ENCODE assay signal across 18 cellular contexts in the genomic region with DNA sequence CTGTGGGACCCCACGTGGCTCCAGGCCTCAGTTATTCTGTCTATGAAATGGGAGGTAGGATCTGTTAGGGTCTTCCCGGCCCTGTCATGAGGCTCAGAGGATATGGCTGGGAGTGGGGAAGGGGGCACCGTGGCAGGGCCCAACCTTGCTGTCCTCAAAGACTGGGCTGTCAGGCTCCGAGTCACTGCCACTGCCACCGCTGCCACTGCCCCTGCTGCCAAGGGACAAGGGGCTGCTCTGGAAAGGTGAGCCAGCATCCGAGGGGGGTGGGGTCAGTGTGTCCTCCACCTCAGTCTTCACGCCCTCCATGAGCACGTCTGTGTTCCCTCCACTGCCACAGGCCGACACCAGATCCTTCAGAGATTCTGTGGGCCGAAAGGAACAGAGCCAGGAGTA. TPM values are rescaled to one million over a fixed set of nuclear protein-coding genes. Genes with fewer than 3 reads are reported as not detected.
DNase-seq lines count a peak whose midpoint lies in the region; ATAC-seq and TF ChIP-seq lines count a peak whose summit lies in the region.
"Had no signal": no experiment of that assay in that cellular context is flagged by ENCODE, and none has a peak within 500 bp of the region (broad histone marks: within the 10 kb centered on the region; RNA-seq: fewer than 3 reads in every experiment).

No MANE protein-coding gene starts in this region.

- no peak overlapping the region for H4K5ac ChIP-seq in H9 (ENCODE audit: insufficient read length, low read depth, low read length)

- DNase-seq in H9 (no peak), T-helper 17 cell (no peak), stomach (no peak), endodermal cell (no peak), PC-3 (no peak), SJCRH30 (no peak)
- no peak for DNase-seq in activated T-cell treated with anti-CD3 and anti-CD28 coated beads, Interleukin-2, amount 50 U/mL, for 72 hours
- DNase-seq: activated CD4-positive, CD25-positive, alpha-beta regulatory T cell treated with anti-CD3 and anti-CD28 coated beads, Interleukin-2, amount 50 U/mL, for 72 hours; CD4-positive, alpha-beta memory T cell; GDM1; heart left ventricle; KBM-7; NCI-H1694 treated with DMSO at 0.1 percent for 48 hours; NK-92 treated with Interleukin-12 subunit alpha and Interleukin-12 subunit beta, amount 100 ng/mL, for 24 hours had no signal

- H3K36me3 ChIP-seq in stomach (peaks cover 66 to 78% (median 76%) of the 10 kb centered on the region in 4 donors), endodermal cell (ENCODE audit: control insufficient read depth, insufficient read depth, low read length) (peaks cover 40% of the 10 kb centered on the region), PC-3 (ENCODE audit: low read depth, low read length) (peaks cover 59% of the 10 kb centered on the region), SJCRH30 (no peaks in the 10 kb centered on the region)

- H2BK5ac ChIP-seq in H9 (ENCODE audit: insufficient read length, low read length), result no peak overlapping the region

- H4K20me1 ChIP-seq in H9 (ENCODE audit: control insufficient read depth, insufficient read depth, insufficient read length) (no peaks in the 10 kb centered on the region), PC-3 (ENCODE audit: low read length) (peaks cover 32% of the 10 kb centered on the region; the same call in 1 of the 2 replicates)

- H4K8ac ChIP-seq in H9 (replicated peaks; ENCODE audit: insufficient read length, low read depth, low read length), result no peak overlapping the region

- no TSS peak for BruUV-seq in PC-3 (replicated peaks; lab: Mats Ljungman, UMichigan)

- H3K56ac ChIP-seq in H9 (ENCODE audit: insufficient read length, low read depth, low read length), result no peak overlapping the region

- no peak overlapping the region for H4K91ac ChIP-seq in H9 (ENCODE audit: insufficient read length, low read depth, low read length)

- peak overlapping the region in 2 of 3 experiments; percentile 40 to 44; a peak in 2 of 7 replicates for H3K27ac Mint-ChIP-seq in H9
- peak overlapping the region; percentile 61 for H3K27ac Mint-ChIP-seq in T-helper 17 cell
- H3K27ac Mint-ChIP-seq in activated T-cell treated with anti-CD3 and anti-CD28 coated beads, Interleukin-2, amount 50 U/mL, for 72 hours, result no peak overlapping the region
- no peak overlapping the region for H3K27ac Mint-ChIP-seq in endodermal cell
- H3K27ac Mint-ChIP-seq: activated naive CD8-positive, alpha-beta T cell had no signal

- H3K9ac ChIP-seq in H9 (ENCODE audit: extremely low read depth, insufficient read length, low read length) (no peak overlapping the region), endodermal cell (ENCODE audit: extremely low read depth, low read length, poor library complexity, severe bottlenecking) (no peak overlapping the region), PC-3 (ENCODE audit: low read length) (no peak overlapping the region)

- H3F3A ChIP-seq in PC-3 (ENCODE audit: low read length, unreplicated experiment), result no peaks in the 10 kb centered on the region

- CTCF ChIA-PET in PC-3 (lab: Charles Lee), result interaction anchor here (0.6 kb wide), 1 partner anchor 175 kb away, joined by 4 read pairs; no protein-coding TSS in a partner anchor

- H3K27me3 Mint-ChIP-seq in H9 (ENCODE audit: low read depth) (no peaks in the 10 kb centered on the region), T-helper 17 cell (no peaks in the 10 kb centered on the region), endodermal cell (ENCODE audit: insufficient read depth) (no peaks in the 10 kb centered on the region)
- H3K27me3 Mint-ChIP-seq in activated T-cell treated with anti-CD3 and anti-CD28 coated beads, Interleukin-2, amount 50 U/mL, for 72 hours (ENCODE audit: low read depth), result no peaks in the 10 kb centered on the region
- H3K27me3 Mint-ChIP-seq: activated naive CD8-positive, alpha-beta T cell; CD4-positive, alpha-beta memory T cell had no signal

- no peak overlapping the region for H2BK20ac ChIP-seq in H9 (ENCODE audit: low read depth, low read length, poor library complexity, severe bottlenecking)

- H2AFZ ChIP-seq in H9 (ENCODE audit: low read length) (no peak overlapping the region), PC-3 (ENCODE audit: low read length) (no peak overlapping the region)

- H3K79me2 ChIP-seq in H9 (ENCODE audit: insufficient read depth, low read length) (peaks cover under 1% of the 10 kb centered on the region; the same call in 1 of the 2 replicates), PC-3 (ENCODE audit: low read length) (peaks cover 27% of the 10 kb centered on the region)

- POLR2A ChIA-PET in PC-3 (lab: Charles Lee; ENCODE audit: unreplicated experiment), result no interaction called here

- H3K4me1 Mint-ChIP-seq in H9, result peaks cover 16 to 39% of the 10 kb centered on the region in 2 experiments
- H3K4me1 Mint-ChIP-seq in T-helper 17 cell, result peaks cover 21% of the 10 kb centered on the region
- H3K4me1 Mint-ChIP-seq in activated T-cell treated with anti-CD3 and anti-CD28 coated beads, Interleukin-2, amount 50 U/mL, for 72 hours (ENCODE audit: low read depth), result peaks cover 43% of the 10 kb centered on the region
- no peaks in the 10 kb centered on the region for H3K4me1 Mint-ChIP-seq in endodermal cell

- H2AK5ac ChIP-seq in H9 (ENCODE audit: insufficient read length, low read length), result no peak overlapping the region

- TF ChIP-seq POLR2A in stomach (IDR thresholded peaks at IDR 0.05), result no peak

- intact Hi-C loops in stomach (cut with DNase I; ENCODE audit: low total_unique reads) (no loop called here), PC-3 (cut with micrococcal nuclease) (no loop called here)

- H2BK120ac ChIP-seq in H9 (ENCODE audit: low read depth, low read length, poor library complexity, severe bottlenecking), result no peak overlapping the region

- H3K9me2 ChIP-seq in PC-3 (replicated peaks; ENCODE audit: low read length), result no peaks in the 10 kb centered on the region

- H3K14ac ChIP-seq in H9 (ENCODE audit: insufficient read depth, low read length), result no peak overlapping the region; the same call in 1 of the 2 replicates

- H3K9me3 Mint-ChIP-seq in H9 (no peaks in the 10 kb centered on the region), endodermal cell (no peaks in the 10 kb centered on the region)
- H3K9me3 Mint-ChIP-seq in activated T-cell treated with anti-CD3 and anti-CD28 coated beads, Interleukin-2, amount 50 U/mL, for 72 hours, result no peaks in the 10 kb centered on the region
- H3K9me3 Mint-ChIP-seq: CD4-positive, alpha-beta memory T cell had no signal

- TF ChIP-seq EP300 in stomach (IDR thresholded peaks at IDR 0.05), result no peak

- WGBS in H9 (ENCODE audit: extremely low coverage, insufficient read length, low lambda C conversion rate), result no CpG with 5 or more reads among the region's 10 CpGs
- 74 to 89% (median 82%) methylated on average over 8 to 10 of the region's 10 CpGs for WGBS in stomach, 5 donors
- 90 to 98% methylated on average over 7 to 10 of the region's 10 CpGs for WGBS in endodermal cell (ENCODE audit: insufficient coverage in 1 of 2, insufficient read length in 1 of 2), 2 experiments

- H3K27ac ChIP-seq in H9 (ENCODE audit: insufficient read length, low read depth, low read length) (no peak overlapping the region), layer of hippocampus (ENCODE audit: low read depth, low read length) (peak overlapping the region; percentile 35), stomach (peak overlapping the region in 3 of 5 donors; percentile 20 to 54 (median 27)), endodermal cell (ENCODE audit: low read depth, low read length) (no peak overlapping the region), PC-3 (ENCODE audit: low read length) (no peak overlapping the region), SJCRH30 (no peak overlapping the region)
- H3K27ac ChIP-seq: coronary artery, testis had no signal

- no peaks in the 10 kb centered on the region for H3K4me1 ChIP-seq in H9 (ENCODE audit: insufficient read depth, low read length)
- H3K4me1 ChIP-seq in stomach, result peaks cover 40 to 82% (median 63%) of the 10 kb centered on the region in 4 donors
- no peaks in the 10 kb centered on the region for H3K4me1 ChIP-seq in endodermal cell (ENCODE audit: control insufficient read depth, insufficient read depth, low read length)
- H3K4me1 ChIP-seq in PC-3 (ENCODE audit: insufficient read depth, low read length), result peaks cover 45% of the 10 kb centered on the region
- H3K4me1 ChIP-seq in SJCRH30, result peaks cover 32% of the 10 kb centered on the region

- H3K9me3 ChIP-seq in H9 (ENCODE audit: control insufficient read depth, low read depth, low read length) (no peaks in the 10 kb centered on the region), T-helper 17 cell (ENCODE audit: control insufficient read depth, low read length, poor library complexity, severe bottlenecking) (no peaks in the 10 kb centered on the region), stomach (no peaks in the 10 kb centered on the region), endodermal cell (ENCODE audit: control insufficient read depth, low read length) (no peaks in the 10 kb centered on the region), PC-3 (ENCODE audit: low read length) (no peaks in the 10 kb centered on the region), SJCRH30 (replicated peaks) (no peaks in the 10 kb centered on the region)
- H3K9me3 ChIP-seq: heart left ventricle, testis had no signal

- H3K4me3 Mint-ChIP-seq in H9 (no peak overlapping the region), T-helper 17 cell (no peak overlapping the region), endodermal cell (no peak overlapping the region)
- no peak overlapping the region for H3K4me3 Mint-ChIP-seq in activated T-cell treated with anti-CD3 and anti-CD28 coated beads, Interleukin-2, amount 50 U/mL, for 72 hours
- H3K4me3 Mint-ChIP-seq: activated naive CD8-positive, alpha-beta T cell; CD4-positive, alpha-beta memory T cell had no signal

- H2BK12ac ChIP-seq in H9 (ENCODE audit: insufficient read length, low read depth, low read length), result no peak overlapping the region

- H3K36me3 Mint-ChIP-seq in H9 (ENCODE audit: insufficient read depth in 1 of 3, low read depth in 3 of 3), result peaks cover 27 to 69% (median 57%) of the 10 kb centered on the region in 3 experiments
- H3K36me3 Mint-ChIP-seq in T-helper 17 cell (ENCODE audit: low read depth), result peaks cover 4% of the 10 kb centered on the region
- H3K36me3 Mint-ChIP-seq in activated T-cell treated with anti-CD3 and anti-CD28 coated beads, Interleukin-2, amount 50 U/mL, for 72 hours (ENCODE audit: insufficient read depth in 2 of 2), result peaks cover 17 to 26% of the 10 kb centered on the region in 2 donors
- H3K36me3 Mint-ChIP-seq in endodermal cell (ENCODE audit: low read depth), result peaks cover 47% of the 10 kb centered on the region

- no peak overlapping the region for H3K18ac ChIP-seq in H9 (ENCODE audit: insufficient read length, low read depth, low read length)

- no peaks in the 10 kb centered on the region for H3K23me2 ChIP-seq in H9 (ENCODE audit: insufficient read length, low read depth, low read length, poor library complexity, severe bottlenecking)

- no peak overlapping the region for H3K4me3 ChIP-seq in stomach
- H3K4me3 ChIP-seq in endodermal cell (ENCODE audit: low read length), result no peak overlapping the region
- H3K4me3 ChIP-seq in PC-3 (ENCODE audit: low read length), result no peak overlapping the region
- no peak overlapping the region for H3K4me3 ChIP-seq in SJCRH30
- H3K4me3 ChIP-seq: coronary artery, heart left ventricle, testis had no signal

- no peak overlapping the region for H3K4me2 ChIP-seq in H9 (ENCODE audit: insufficient read depth, insufficient read length, low read length)
- H3K4me2 ChIP-seq in PC-3 (ENCODE audit: low read length), result no peak overlapping the region

- no peak overlapping the region for H3K23ac ChIP-seq in H9 (ENCODE audit: insufficient read length, low read depth, low read length)

- H2BK15ac ChIP-seq in H9 (ENCODE audit: low read depth, low read length), result no peak overlapping the region

- ATAC-seq in T-helper 17 cell (no peak), PC-3 (no peak)
- ATAC-seq in activated T-cell treated with anti-CD3 and anti-CD28 coated beads, Interleukin-2, amount 50 U/mL, for 72 hours (replicated peaks in 1 of 2), result no peak
- ATAC-seq: heart left ventricle had no signal

- H3K27me3 ChIP-seq in H9 (ENCODE audit: insufficient read depth, low read length) (no peaks in the 10 kb centered on the region), layer of hippocampus (ENCODE audit: control insufficient read depth, insufficient read depth, low read length) (no peaks in the 10 kb centered on the region), stomach (no peaks in the 10 kb centered on the region), endodermal cell (ENCODE audit: control insufficient read depth, insufficient read depth, low read length, poor library complexity, severe bottlenecking) (no peaks in the 10 kb centered on the region), PC-3 (ENCODE audit: low read length) (no peaks in the 10 kb centered on the region), SJCRH30 (no peaks in the 10 kb centered on the region)
- H3K27me3 ChIP-seq: heart left ventricle, testis had no signal

- TF ChIP-seq CTCF in H9 (conservative IDR thresholded peaks at IDR 0.05) (no peak), stomach (IDR thresholded peaks at IDR 0.05) (no peak), endodermal cell (conservative IDR thresholded peaks at IDR 0.05) (no peak), PC-3 (conservative IDR thresholded peaks at IDR 0.05; ENCODE audit: low read depth, low read length) (no peak)

- H3T11ph ChIP-seq in H9 (ENCODE audit: low read length), result no peak overlapping the region

- H3K79me1 ChIP-seq in H9 (ENCODE audit: insufficient read depth, low read depth, low read length, poor library complexity, severe bottlenecking), result peaks cover 8% of the 10 kb centered on the region

- H3K4ac ChIP-seq in H9 (ENCODE audit: low read depth, low read length), result no peak overlapping the region

RNA-seq across cellular contexts. Expression of gene SREBF1, which starts 19.2 kb away (rescaled TPM):
- total RNA-seq in H9 (2021) (76.2 and 81.9 TPM in 2 replicates), T-helper 17 cell (100 to 1,000 TPM; 198 to 241 TPM), stomach (100 to 1,000 TPM in 3 of 5 donors, 10 to 100 TPM in 2; 18.9 to 207 (median 126) TPM), endodermal cell (10 to 100 TPM; 39.0 to 58.2 TPM), PC-3 (2014; rRNA removed) (167 and 194 TPM in 2 replicates)
- 10 to 100 TPM; 13.1 to 64.5 (median 17.2) TPM for polyA plus RNA-seq in stomach
- 100 to 1,000 TPM; 192 to 209 TPM for total RNA-seq in activated T-cell treated with anti-CD3 and anti-CD28 coated beads, Interleukin-2, amount 50 U/mL, for 72 hours
- 69.1 TPM for polyA plus RNA-seq in endodermal cell (2013, experiment 1 of 2)
- 66.7 TPM for polyA plus RNA-seq in endodermal cell (2013, experiment 2 of 2)
- total RNA-seq in SJCRH30 (2014; rRNA removed; shearing (Covaris generic)), result 65.3 and 74.1 TPM in 2 replicates

Comparison
In these comparisons a context has a peak if more than half of its experiments do, and no peak if none do; other contexts are left out.
1. H3K27ac ChIP-seq: peak in layer of hippocampus (single experiment) and stomach (3 of 5); none in H9 (single experiment), endodermal cell (single experiment), PC-3 (single experiment) and SJCRH30 (single experiment).
2. H3K27ac Mint-ChIP-seq: peak in H9 (2 of 3) and T-helper 17 cell (single experiment); none in activated T-cell treated with anti-CD3 and anti-CD28 coated beads, Interleukin-2, amount 50 U/mL, for 72 hours (single experiment) and endodermal cell (single experiment).